19 cellular contexts compared by ENCODE assay signal in genomic region chr16:58086381-58087208, GRCh38. TPM values are rescaled to one million over a fixed set of nuclear protein-coding genes. Genes with fewer than 3 reads are reported as not detected.
DNase-seq lines count a peak whose midpoint lies in the region; ATAC-seq and TF ChIP-seq lines count a peak whose summit lies in the region.
"Had no signal": no experiment of that assay in that cellular context is flagged by ENCODE, and none has a peak within 500 bp of the region (broad histone marks: within the 10 kb centered on the region; RNA-seq: fewer than 3 reads in every experiment).

No MANE protein-coding gene starts in this region.

- ATAC-seq in HG02610 (IDR thresholded peaks at IDR 0.05; ENCODE audit: unreplicated experiment) (no peak), HG03354 (IDR thresholded peaks at IDR 0.05; ENCODE audit: poor library complexity, severe bottlenecking, unreplicated experiment) (no peak)
- ATAC-seq: activated CD8-positive, alpha-beta T cell treated with anti-CD3 and anti-CD28 coated beads, Interleukin-2, amount 10 ng/mL, durations not matched to agents 7 days and 5 days; activated T-cell treated with anti-CD3 and anti-CD28 coated beads, Interleukin-2, amount 50 U/mL, for 4 hours; gastroesophageal sphincter had no signal

- no peak overlapping the region for H3K4me3 ChIP-seq in left ventricle myocardium inferior
- H3K4me3 ChIP-seq: ascending aorta, esophagus muscularis mucosa, gastroesophageal sphincter had no signal

- H3K27ac Mint-ChIP-seq in chondrocyte (ENCODE audit: unreplicated experiment), result no peak overlapping the region
- H3K27ac Mint-ChIP-seq: activated CD8-positive, alpha-beta T cell treated with anti-CD3 and anti-CD28 coated beads, Interleukin-2, amount 10 ng/mL, durations not matched to agents 7 days and 5 days; activated naive CD4-positive, alpha-beta T cell treated with anti-CD3 and anti-CD28 coated beads, Interleukin-2, amount 10 ng/mL, durations not matched to agents 7 days and 5 days; CD4-positive, CD25-positive, alpha-beta regulatory T cell had no signal

- DNase-seq in cardiac septum (ENCODE audit: low spot score) (peak; percentile 20), left ventricle myocardium inferior (no peak), NCI-H2107 treated with DMSO at 0.1 percent for 48 hours (lab: John Stamatoyannopoulos, UW; ENCODE audit: unreplicated experiment) (peak; percentile 75), chondrocyte (ENCODE audit: low spot score) (peak; percentile 64), anterior cingulate cortex (lab: John Stamatoyannopoulos, UW) (no peak), DMS79 treated with DMSO at 0.1 percent for 48 hours (lab: John Stamatoyannopoulos, UW) (no peak)
- DNase-seq: activated CD8-positive, alpha-beta T cell treated with anti-CD3 and anti-CD28 coated beads, Interleukin-2, amount 10 ng/mL, durations not matched to agents 7 days and 5 days; activated naive CD4-positive, alpha-beta T cell treated with anti-CD3 and anti-CD28 coated beads, Interleukin-2, amount 10 ng/mL, durations not matched to agents 7 days and 5 days; activated T-cell treated with anti-CD3 and anti-CD28 coated beads, Interleukin-2, amount 50 U/mL, for 4 hours; CD4-positive, CD25-positive, alpha-beta regulatory T cell; cerebellar nuclear complex; effector CD4-positive, alpha-beta T cell; NCI-H510A treated with DMSO at 0.1 percent for 48 hours; stimulated activated CD4-positive, alpha-beta T cell treated with anti-CD3 and anti-CD28 coated beads, Interleukin-12 subunit alpha, Interleukin-12 subunit beta, amount 100 ng/mL, for 4 hours had no signal

- H3K9me3 Mint-ChIP-seq in chondrocyte (ENCODE audit: low read depth), result no peaks in the 10 kb centered on the region
- H3K9me3 Mint-ChIP-seq: activated naive CD4-positive, alpha-beta T cell treated with anti-CD3 and anti-CD28 coated beads, Interleukin-2, amount 10 ng/mL, durations not matched to agents 7 days and 5 days; activated T-cell treated with anti-CD3 and anti-CD28 coated beads, Interleukin-2, amount 50 U/mL, for 4 hours; CD4-positive, CD25-positive, alpha-beta regulatory T cell had no signal

- H3K36me3 Mint-ChIP-seq in chondrocyte (ENCODE audit: low read depth), result no peaks in the 10 kb centered on the region
- H3K36me3 Mint-ChIP-seq: activated naive CD4-positive, alpha-beta T cell treated with anti-CD3 and anti-CD28 coated beads, Interleukin-2, amount 10 ng/mL, durations not matched to agents 7 days and 5 days; CD4-positive, CD25-positive, alpha-beta regulatory T cell had no signal

- H3K27me3 ChIP-seq in left ventricle myocardium inferior (ENCODE audit: low read depth), result no peaks in the 10 kb centered on the region
- H3K27me3 ChIP-seq: ascending aorta, esophagus muscularis mucosa had no signal

- no peaks in the 10 kb centered on the region for H3K4me1 Mint-ChIP-seq in chondrocyte (ENCODE audit: low read depth)
- H3K4me1 Mint-ChIP-seq: activated naive CD4-positive, alpha-beta T cell treated with anti-CD3 and anti-CD28 coated beads, Interleukin-2, amount 10 ng/mL, durations not matched to agents 7 days and 5 days; CD4-positive, CD25-positive, alpha-beta regulatory T cell had no signal

- intact Hi-C loops in cardiac septum (cut with DNase I), result no loop called here
- intact Hi-C loops in left ventricle myocardium inferior (cut with micrococcal nuclease), result no loop called here

- H3K4me1 ChIP-seq in left ventricle myocardium inferior, result peaks cover 16% of the 10 kb centered on the region
- H3K4me1 ChIP-seq: ascending aorta, gastroesophageal sphincter had no signal

- no peak for TF ChIP-seq CTCF in left ventricle myocardium inferior (IDR thresholded peaks at IDR 0.05; ENCODE audit: borderline replicate concordance)
- TF ChIP-seq CTCF in chondrocyte (IDR thresholded peaks at IDR 0.05), result no peak

- peaks cover 2% of the 10 kb centered on the region for H3K27me3 Mint-ChIP-seq in chondrocyte (ENCODE audit: low read depth)
- H3K27me3 Mint-ChIP-seq: activated naive CD4-positive, alpha-beta T cell treated with anti-CD3 and anti-CD28 coated beads, Interleukin-2, amount 10 ng/mL, durations not matched to agents 7 days and 5 days; CD4-positive, CD25-positive, alpha-beta regulatory T cell had no signal

- H3K27ac ChIP-seq in left ventricle myocardium inferior (replicated peaks), result no peak overlapping the region
- H3K27ac ChIP-seq: ascending aorta, esophagus muscularis mucosa, gastroesophageal sphincter had no signal

- no peaks in the 10 kb centered on the region for H3K36me3 ChIP-seq in left ventricle myocardium inferior
- H3K36me3 ChIP-seq: ascending aorta, esophagus muscularis mucosa, gastroesophageal sphincter had no signal

- no peak overlapping the region for H3K4me3 Mint-ChIP-seq in chondrocyte (ENCODE audit: unreplicated experiment)
- H3K4me3 Mint-ChIP-seq: activated CD8-positive, alpha-beta T cell treated with anti-CD3 and anti-CD28 coated beads, Interleukin-2, amount 10 ng/mL, durations not matched to agents 7 days and 5 days; activated naive CD4-positive, alpha-beta T cell treated with anti-CD3 and anti-CD28 coated beads, Interleukin-2, amount 10 ng/mL, durations not matched to agents 7 days and 5 days; activated T-cell treated with anti-CD3 and anti-CD28 coated beads, Interleukin-2, amount 50 U/mL, for 4 hours; CD4-positive, CD25-positive, alpha-beta regulatory T cell had no signal

- H3K9me3 ChIP-seq in left ventricle myocardium inferior (replicated peaks), result no peaks in the 10 kb centered on the region
- H3K9me3 ChIP-seq: ascending aorta, esophagus muscularis mucosa, gastroesophageal sphincter had no signal

RNA-seq across cellular contexts. Expression of gene CFAP20, which starts 42.6 kb away (rescaled TPM):
- 36.7 TPM for total RNA-seq in cardiac septum
- 34.5 TPM for total RNA-seq in left ventricle myocardium inferior
- total RNA-seq in chondrocyte, result 26.0 to 32.9 TPM (median 26.5 TPM) in 3 replicates

Comparison
In these comparisons a context has a peak if more than half of its experiments do, and no peak if none do; other contexts are left out.
1. DNase-seq: peak in cardiac septum (single experiment), NCI-H2107 treated with DMSO at 0.1 percent for 48 hours (single experiment) and chondrocyte (single experiment); none in left ventricle myocardium inferior (single experiment), anterior cingulate cortex (0 of 58) and DMS79 treated with DMSO at 0.1 percent for 48 hours (single experiment).